Comparison of ENCODE assay signal across 9 cellular contexts in genomic region chr3:179967622-179968021, GRCh38.
DNase-seq lines count a peak whose midpoint lies in the region; ATAC-seq and TF ChIP-seq lines count a peak whose summit lies in the region.
"Had no signal": no experiment of that assay in that cellular context is flagged by ENCODE, and none has a peak within 500 bp of the region (broad histone marks: within the 10 kb centered on the region; RNA-seq: fewer than 3 reads in every experiment).

No MANE protein-coding gene starts in this region.

- DNase-seq in dedifferentiated amniotic fluid mesenchymal stem cell (ENCODE audit: extremely low spot score) (no peak), SIG-M5 treated with dmso at 0.1 percent for 504 hours (lab: John Stamatoyannopoulos, UW; ENCODE audit: unreplicated experiment) (no peak), testis (no peak)
- no peak for DNase-seq in activated CD8-positive, alpha-beta memory T cell treated with anti-CD3 and anti-CD28 coated beads, Interleukin-2, amount 50 U/mL, for 4 hours
- DNase-seq: KBM-7 had no signal

- no peak for TF ChIP-seq POLR2A in testis (IDR thresholded peaks at IDR 0.05)

- intact Hi-C loops in testis (cut with DNase I; ENCODE audit: low total_unique reads), result no loop called here

- H3K4me3 ChIP-seq in testis, result no peak overlapping the region

- ATAC-seq in GM18858 (IDR thresholded peaks at IDR 0.05; ENCODE audit: unreplicated experiment) (peak; percentile 77), GM21526 (IDR thresholded peaks at IDR 0.05; ENCODE audit: low FRiP score, unreplicated experiment) (peak; percentile 83), HG03159 (IDR thresholded peaks at IDR 0.05; ENCODE audit: unreplicated experiment) (peak; percentile 85)

- H3K4me1 ChIP-seq in testis, result no peaks in the 10 kb centered on the region

- no peaks in the 10 kb centered on the region for H3K27me3 ChIP-seq in testis

- H3K9me3 ChIP-seq in testis, result no peaks in the 10 kb centered on the region

- WGBS in testis, 2 donors, result 68 to 72% methylated on average over 4 of the region's 4 CpGs

- no peak for TF ChIP-seq CTCF in testis (IDR thresholded peaks at IDR 0.05)

- peak overlapping the region; percentile 8 for H3K27ac ChIP-seq in angular gyrus (ENCODE audit: low read depth, low read length)
- H3K27ac ChIP-seq in testis, result no peak overlapping the region

- no peaks in the 10 kb centered on the region for H3K36me3 ChIP-seq in testis (ENCODE audit: low read depth, missing control alignments)
